16 cellular contexts compared by ENCODE assay signal in the genomic region with DNA sequence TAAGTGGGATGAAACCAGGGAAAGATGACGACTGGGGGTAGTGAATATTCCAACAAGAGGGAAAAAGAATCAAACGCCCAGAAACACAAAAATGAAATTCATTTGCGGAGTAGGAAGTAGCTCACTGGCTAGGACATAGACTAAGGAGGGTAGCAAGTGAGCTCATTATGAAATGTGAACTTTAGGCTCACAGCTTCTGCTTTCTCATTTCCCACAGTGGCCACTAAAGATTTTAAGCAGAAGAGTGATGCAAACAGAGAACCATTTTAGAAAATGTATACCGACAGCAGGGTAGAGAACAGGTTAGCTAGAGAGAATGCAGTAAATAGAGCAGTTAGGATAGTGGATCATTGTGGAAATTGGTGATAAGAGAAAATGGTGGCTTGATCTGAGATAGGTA. TPM values are rescaled to one million over a fixed set of nuclear protein-coding genes. Genes with fewer than 3 reads are reported as not detected.
DNase-seq lines count a peak whose midpoint lies in the region; ATAC-seq and TF ChIP-seq lines count a peak whose summit lies in the region.
"Had no signal": no experiment of that assay in that cellular context is flagged by ENCODE, and none has a peak within 500 bp of the region (broad histone marks: within the 10 kb centered on the region; RNA-seq: fewer than 3 reads in every experiment).

No MANE protein-coding gene starts in this region.

- H3K9me3 ChIP-seq in Loucy (ENCODE audit: insufficient read depth, low read depth, low read length) (no peaks in the 10 kb centered on the region), body of pancreas (no peaks in the 10 kb centered on the region)
- H3K9me3 ChIP-seq: thyroid gland had no signal

- DNase-seq in central memory CD4-positive, alpha-beta T cell, result peak; percentile 12
- no peak for DNase-seq in stimulated activated effector memory CD8-positive, alpha-beta T cell treated with anti-CD3 and anti-CD28 coated beads, Interleukin-12 subunit alpha, Interleukin-12 subunit beta, amount 100 ng/mL, for 72 hours (ENCODE audit: low spot score in 2 of 2)
- DNase-seq in NCI-H526 (lab: John Stamatoyannopoulos, UW), result no peak
- no peak for DNase-seq in body of pancreas
- DNase-seq in iPS-NIHi7 (ENCODE audit: extremely low spot score), result no peak
- DNase-seq: activated CD4-positive, CD25-positive, alpha-beta regulatory T cell; mesendoderm; RPMI8226; thyroid gland had no signal

- H3K4me2 ChIP-seq in Loucy (ENCODE audit: low read depth, low read length, poor library complexity, severe bottlenecking), result peak overlapping the region; percentile 95
- H3K4me2 ChIP-seq: hepatocyte had no signal

- TF ChIP-seq POLR2A in body of pancreas (IDR thresholded peaks at IDR 0.05), result no peak

- no peaks in the 10 kb centered on the region for H3K36me3 ChIP-seq in Loucy (ENCODE audit: insufficient read depth, low read length)
- H3K36me3 ChIP-seq in body of pancreas (replicated peaks in 1 of 2; ENCODE audit: insufficient read depth in 1 of 2, low read depth in 2 of 2), result no peaks in the 10 kb centered on the region
- H3K36me3 ChIP-seq: thyroid gland had no signal

- H4K20me1 ChIP-seq in Loucy (ENCODE audit: insufficient read depth, low read length, poor library complexity, severe bottlenecking), result no peaks in the 10 kb centered on the region

- no peak overlapping the region for H2AFZ ChIP-seq in Loucy (ENCODE audit: low read length)
- H2AFZ ChIP-seq: hepatocyte had no signal

- H3K4me3 ChIP-seq in GM08714 (ENCODE audit: low read length) (peak overlapping the region; percentile 98), Loucy (ENCODE audit: low read length, poor library complexity, severe bottlenecking) (peak overlapping the region; percentile 82), body of pancreas (no peak overlapping the region)
- H3K4me3 ChIP-seq: hepatocyte, K562, thyroid gland had no signal

- WGBS in body of pancreas, 2 donors, result 61 to 65% methylated on average over 4 of the region's 4 CpGs

- H3K4me1 ChIP-seq in Loucy (ENCODE audit: insufficient read depth, low read length, poor library complexity, severe bottlenecking) (peaks cover 82% of the 10 kb centered on the region), body of pancreas (no peaks in the 10 kb centered on the region)
- H3K4me1 ChIP-seq: thyroid gland had no signal

- H3F3A ChIP-seq in Loucy (ENCODE audit: low read depth), result 0 out of 2 replicates have a peak, but pooled peaks cover 7% of the 10 kb centered on the region

- peaks cover 75% of the 10 kb centered on the region for H3K79me2 ChIP-seq in Loucy (ENCODE audit: insufficient read depth, low read length)
- H3K79me2 ChIP-seq: hepatocyte had no signal

- no peaks in the 10 kb centered on the region for H3K9me3 Mint-ChIP-seq in stimulated activated effector memory CD8-positive, alpha-beta T cell treated with anti-CD3 and anti-CD28 coated beads, Interleukin-12 subunit alpha, Interleukin-12 subunit beta, amount 100 ng/mL, for 72 hours
- H3K9me3 Mint-ChIP-seq: activated T-helper 1 cell treated with anti-CD3 and anti-CD28 coated beads, Interleukin-12 subunit alpha, Interleukin-12 subunit beta, Interleukin-2, Interleukin-4 antibody, amounts not matched to agents 30 ng/mL and 10 ng/mL and 1 ng/mL, durations not matched to agents 14 hours and 24 hours and 36 hours had no signal

- H3K36me3 Mint-ChIP-seq in stimulated activated effector memory CD8-positive, alpha-beta T cell treated with anti-CD3 and anti-CD28 coated beads, Interleukin-12 subunit alpha, Interleukin-12 subunit beta, amount 100 ng/mL, for 72 hours, result no peaks in the 10 kb centered on the region

- H3K4me1 Mint-ChIP-seq in stimulated activated effector memory CD8-positive, alpha-beta T cell treated with anti-CD3 and anti-CD28 coated beads, Interleukin-12 subunit alpha, Interleukin-12 subunit beta, amount 100 ng/mL, for 72 hours, result peaks cover 41% of the 10 kb centered on the region

- no peak overlapping the region for H3K4me3 Mint-ChIP-seq in stimulated activated effector memory CD8-positive, alpha-beta T cell treated with anti-CD3 and anti-CD28 coated beads, Interleukin-12 subunit alpha, Interleukin-12 subunit beta, amount 100 ng/mL, for 72 hours
- H3K4me3 Mint-ChIP-seq: activated T-helper 1 cell treated with anti-CD3 and anti-CD28 coated beads, Interleukin-12 subunit alpha, Interleukin-12 subunit beta, Interleukin-2, Interleukin-4 antibody, amounts not matched to agents 30 ng/mL and 10 ng/mL and 1 ng/mL, durations not matched to agents 14 hours and 24 hours and 36 hours had no signal

- H3K9ac ChIP-seq in Loucy (ENCODE audit: low read depth, low read length, poor library complexity, severe bottlenecking), result peak overlapping the region; percentile 78

- no peaks in the 10 kb centered on the region for H3K9me2 ChIP-seq in Loucy (replicated peaks; ENCODE audit: low read depth, low read length)

- intact Hi-C loops in body of pancreas (cut with DNase I), result no loop called here

- H3K27ac ChIP-seq in body of pancreas, result peak overlapping the region in 1 of 4 donors; percentile 68
- H3K27ac ChIP-seq: hepatocyte, thyroid gland had no signal

- ATAC-seq in stimulated activated effector memory CD8-positive, alpha-beta T cell treated with anti-CD3 and anti-CD28 coated beads, Interleukin-12 subunit alpha, Interleukin-12 subunit beta, amount 100 ng/mL, for 72 hours, result peak; percentile 62
- ATAC-seq in HG03025 (IDR thresholded peaks at IDR 0.05; ENCODE audit: low FRiP score, unreplicated experiment), result no peak
- no peak for ATAC-seq in body of pancreas
- ATAC-seq: K562 had no signal

- TF ChIP-seq CTCF in Loucy (conservative IDR thresholded peaks at IDR 0.05; ENCODE audit: low read length) (no peak), body of pancreas (IDR thresholded peaks at IDR 0.05) (no peak)

- no peaks in the 10 kb centered on the region for H3K27me3 ChIP-seq in Loucy (ENCODE audit: insufficient read depth, low read length, poor library complexity, severe bottlenecking)
- H3K27me3 ChIP-seq in body of pancreas, result no peaks in the 10 kb centered on the region
- H3K27me3 ChIP-seq: hepatocyte, thyroid gland had no signal

- H3K27ac Mint-ChIP-seq in stimulated activated effector memory CD8-positive, alpha-beta T cell treated with anti-CD3 and anti-CD28 coated beads, Interleukin-12 subunit alpha, Interleukin-12 subunit beta, amount 100 ng/mL, for 72 hours, result no peak overlapping the region
- H3K27ac Mint-ChIP-seq: activated T-helper 1 cell treated with anti-CD3 and anti-CD28 coated beads, Interleukin-12 subunit alpha, Interleukin-12 subunit beta, Interleukin-2, Interleukin-4 antibody, amounts not matched to agents 30 ng/mL and 10 ng/mL and 1 ng/mL, durations not matched to agents 14 hours and 24 hours and 36 hours had no signal

RNA-seq across cellular contexts. Expression of gene CD48, which starts 3.5 kb away (rescaled TPM):
- 1 to 10 TPM; 2.3 to 5.7 TPM for total RNA-seq in body of pancreas
- total RNA-seq: renal cortical epithelial cell had no signal

RNA-seq across cellular contexts. Expression of gene SLAMF7, which starts 30.9 kb away (rescaled TPM):
- 1 to 10 TPM in 1 of 2 donors, under 1 TPM in 1; 0.26 to 1.3 TPM for total RNA-seq in body of pancreas
- total RNA-seq: renal cortical epithelial cell had no signal

Comparison
In these comparisons a context has a peak if more than half of its experiments do, and no peak if none do; other contexts are left out.
1. H3K4me3 ChIP-seq: peak in GM08714 (single experiment) and Loucy (single experiment); none in body of pancreas (0 of 2).